Comparison of ENCODE assay signal across 9 cellular contexts in genomic region chr16:68756250-68757051, GRCh38. TPM values are rescaled to one million over a fixed set of nuclear protein-coding genes. Genes with fewer than 3 reads are reported as not detected.
DNase-seq lines count a peak whose midpoint lies in the region; ATAC-seq and TF ChIP-seq lines count a peak whose summit lies in the region.
"Had no signal": no experiment of that assay in that cellular context is flagged by ENCODE, and none has a peak within 500 bp of the region (broad histone marks: within the 10 kb centered on the region; RNA-seq: fewer than 3 reads in every experiment).

No MANE protein-coding gene starts in this region.

- WGBS in esophagus squamous epithelium, 2 donors, result 49 to 52% methylated on average over 10 to 13 of the region's 13 CpGs
- WGBS in esophagus muscularis mucosa, result 81% methylated on average over 13 of the region's 13 CpGs

- DNase-seq in GM19240 (ENCODE audit: insufficient read length, low spot score), result peak; percentile 64
- peak in 4 of 5 experiments; percentile 9 to 97 (median 36) for DNase-seq in T-helper 2 cell
- no peak for DNase-seq in esophagus squamous epithelium (lab: John Stamatoyannopoulos, UW)
- no peak for DNase-seq in NCI-H1930 (lab: John Stamatoyannopoulos, UW)
- DNase-seq in esophagus muscularis mucosa (ENCODE audit: extremely low spot score), result no peak

- no peak for TF ChIP-seq EP300 in esophagus muscularis mucosa (IDR thresholded peaks at IDR 0.05)

- H3K4me3 Mint-ChIP-seq in stimulated activated memory B cell treated with anti-CD40 and anti-IgM and Interleukin-4, amounts not matched to agents 10 μg/mL and 1 μg/mL and 100 μg/mL, for 72 hours, result peak overlapping the region; percentile 34
- H3K4me3 Mint-ChIP-seq: dendritic cell treated with granulocyte-macrophage colony-stimulating factor and Interleukin-4, amounts not matched to agents 40 ng/mL and 50 ng/mL, for 4 days had no signal

- peak overlapping the region; percentile 100 for H3K27ac Mint-ChIP-seq in stimulated activated memory B cell treated with anti-CD40 and anti-IgM and Interleukin-4, amounts not matched to agents 10 μg/mL and 1 μg/mL and 100 μg/mL, for 72 hours
- H3K27ac Mint-ChIP-seq: dendritic cell treated with granulocyte-macrophage colony-stimulating factor and Interleukin-4, amounts not matched to agents 40 ng/mL and 50 ng/mL, for 4 days had no signal

- H3K27me3 ChIP-seq in BLaER1, result no peaks in the 10 kb centered on the region
- H3K27me3 ChIP-seq in esophagus squamous epithelium, result peaks cover 0 to 8% (median 0%) of the 10 kb centered on the region in 4 donors
- peaks cover 0 to 8% (median 0%) of the 10 kb centered on the region in 4 donors for H3K27me3 ChIP-seq in esophagus muscularis mucosa

- TF ChIP-seq POLR2A in esophagus squamous epithelium (IDR thresholded peaks at IDR 0.05) (no peak), esophagus muscularis mucosa (IDR thresholded peaks at IDR 0.05; ENCODE audit: low read depth) (no peak)

- H3K36me3 Mint-ChIP-seq in stimulated activated memory B cell treated with anti-CD40 and anti-IgM and Interleukin-4, amounts not matched to agents 10 μg/mL and 1 μg/mL and 100 μg/mL, for 72 hours, result no peaks in the 10 kb centered on the region

- H4K20me1 ChIP-seq in BLaER1, result no peaks in the 10 kb centered on the region

- peaks cover 52% of the 10 kb centered on the region for H3K4me1 Mint-ChIP-seq in stimulated activated memory B cell treated with anti-CD40 and anti-IgM and Interleukin-4, amounts not matched to agents 10 μg/mL and 1 μg/mL and 100 μg/mL, for 72 hours

- H3K4me2 ChIP-seq in BLaER1, result peak overlapping the region; percentile 70

- H3K27me3 Mint-ChIP-seq in stimulated activated memory B cell treated with anti-CD40 and anti-IgM and Interleukin-4, amounts not matched to agents 10 μg/mL and 1 μg/mL and 100 μg/mL, for 72 hours, result no peaks in the 10 kb centered on the region

- H3K9me3 ChIP-seq in BLaER1, result no peaks in the 10 kb centered on the region
- H3K9me3 ChIP-seq in esophagus squamous epithelium, result no peaks in the 10 kb centered on the region
- no peaks in the 10 kb centered on the region for H3K9me3 ChIP-seq in esophagus muscularis mucosa

- no peak overlapping the region for H3K9ac ChIP-seq in BLaER1

- no peak for TF ChIP-seq CTCF in esophagus squamous epithelium (IDR thresholded peaks at IDR 0.05)
- no peak for TF ChIP-seq CTCF in esophagus muscularis mucosa (IDR thresholded peaks at IDR 0.05)

- H3K9me3 Mint-ChIP-seq in stimulated activated memory B cell treated with anti-CD40 and anti-IgM and Interleukin-4, amounts not matched to agents 10 μg/mL and 1 μg/mL and 100 μg/mL, for 72 hours, result no peaks in the 10 kb centered on the region
- H3K9me3 Mint-ChIP-seq: dendritic cell treated with granulocyte-macrophage colony-stimulating factor and Interleukin-4, amounts not matched to agents 40 ng/mL and 50 ng/mL, for 4 days had no signal

- H3K36me3 ChIP-seq in BLaER1 (no peaks in the 10 kb centered on the region), esophagus squamous epithelium (peaks cover 0 to 16% (median 0%) of the 10 kb centered on the region in 3 donors), esophagus muscularis mucosa (no peaks in the 10 kb centered on the region)

- ATAC-seq in HG03196 (IDR thresholded peaks at IDR 0.05; ENCODE audit: unreplicated experiment), result peak; percentile 66
- ATAC-seq in stimulated activated memory B cell treated with anti-CD40 and anti-IgM and Interleukin-4, amounts not matched to agents 10 μg/mL and 1 μg/mL and 100 μg/mL, for 72 hours, result peak; percentile 92

- intact Hi-C loops in esophagus squamous epithelium (cut with DNase I), result no loop called here
- intact Hi-C loops in esophagus muscularis mucosa (cut with DNase I), result no loop called here

- H3K27ac ChIP-seq in BLaER1, result no peak overlapping the region
- peak overlapping the region; percentile 80 to 91 (median 86) for H3K27ac ChIP-seq in esophagus squamous epithelium
- no peak overlapping the region for H3K27ac ChIP-seq in esophagus muscularis mucosa (replicated peaks in 1 of 4)

- H3K4me3 ChIP-seq in BLaER1 (no peak overlapping the region), esophagus squamous epithelium (no peak overlapping the region), esophagus muscularis mucosa (no peak overlapping the region)

- H3K4me1 ChIP-seq in BLaER1, result peaks cover 41% of the 10 kb centered on the region
- H3K4me1 ChIP-seq in esophagus squamous epithelium, result peaks cover 6 to 82% (median 12%) of the 10 kb centered on the region in 3 donors
- no peaks in the 10 kb centered on the region for H3K4me1 ChIP-seq in esophagus muscularis mucosa

RNA-seq across cellular contexts. Expression of gene CDH1, which starts 19.4 kb away (rescaled TPM):
- total RNA-seq in esophagus squamous epithelium (100 to 1,000 TPM in 3 of 4 donors, 10 to 100 TPM in 1; 72.7 to 302 (median 160) TPM), esophagus muscularis mucosa (under 1 TPM; 0.17 to 0.83 (median 0.51) TPM)

Comparison
In these comparisons a context has a peak if more than half of its experiments do, and no peak if none do; other contexts are left out.
1. H3K27ac ChIP-seq: peak in esophagus squamous epithelium (4 of 4); none in BLaER1 (single experiment) and esophagus muscularis mucosa (0 of 4).
2. DNase-seq: peak in GM19240 (single experiment) and T-helper 2 cell (4 of 5); none in esophagus squamous epithelium (single experiment), NCI-H1930 (0 of 2) and esophagus muscularis mucosa (single experiment).
3. RNA of gene CDH1, which starts 19.4 kb away (total RNA-seq): 72.7 to 302 TPM in esophagus squamous epithelium; 0.17 to 0.83 TPM in esophagus muscularis mucosa; every median in the first group is over 10 times any median in the second.